In genomic region chr7:72919256-72919775, GRCh38 we compare ENCODE assay signal across 19 cellular contexts. TPM values are rescaled to one million over a fixed set of nuclear protein-coding genes. Genes with fewer than 3 reads are reported as not detected.
"Had no signal": no experiment of that assay in that cellular context is flagged by ENCODE, and none has a peak within 500 bp of the region (broad histone marks: within the 10 kb centered on the region; RNA-seq: fewer than 3 reads in every experiment).

No MANE protein-coding gene starts in this region.

- H3K4me2 ChIP-seq: hepatocyte had no signal

- H3K27ac Mint-ChIP-seq: activated T-helper 17 cell treated with anti-CD3 and anti-CD28 coated beads, Interleukin-2, amount 50 U/mL, for 72 hours; memory B cell had no signal

- H2AFZ ChIP-seq: hepatocyte had no signal

- H3K9me3 Mint-ChIP-seq: activated CD8-positive, alpha-beta T cell treated with anti-CD3 and anti-CD28 coated beads for 36 hours; activated T-helper 17 cell treated with anti-CD3 and anti-CD28 coated beads, Interleukin-2, amount 50 U/mL, for 72 hours; memory B cell; nephron had no signal

- ATAC-seq: activated CD8-positive, alpha-beta T cell treated with anti-CD3 and anti-CD28 coated beads for 36 hours; activated T-helper 17 cell treated with anti-CD3 and anti-CD28 coated beads, Interleukin-2, amount 50 U/mL, for 72 hours; body of pancreas had no signal

- H3K4me3 ChIP-seq: body of pancreas, hepatocyte, left ventricle myocardium inferior, tibial nerve had no signal

- H3K27me3 ChIP-seq: body of pancreas, hepatocyte, tibial nerve had no signal

- DNase-seq: activated CD4-positive, alpha-beta T cell treated with anti-CD3 and anti-CD28 coated beads for 1 hour; activated CD8-positive, alpha-beta memory T cell treated with anti-CD3 and anti-CD28 coated beads, Interleukin-2, amount 50 U/mL, for 4 hours; activated CD8-positive, alpha-beta T cell treated with anti-CD3 and anti-CD28 coated beads for 36 hours; activated naive CD4-positive, alpha-beta T cell treated with anti-CD3 and anti-CD28 coated beads, Interleukin-2, amount 50 U/mL, for 16 hours; amniotic stem cell; body of pancreas; central memory CD4-positive, alpha-beta T cell; effector memory CD4-positive, alpha-beta T cell; kidney; left ventricle myocardium inferior; stimulated activated CD4-positive, alpha-beta T cell treated with anti-CD3 and anti-CD28 coated beads, Interleukin-15, amount 100 ng/mL, for 24 hours; stimulated activated CD4-positive, alpha-beta T cell treated with anti-CD3 and anti-CD28 coated beads, Interleukin-4, amount 100 ng/mL, for 4 hours had no signal

- H3K9me3 ChIP-seq: body of pancreas, left ventricle myocardium inferior, tibial nerve had no signal

- H3K27ac ChIP-seq: hepatocyte, left ventricle myocardium inferior, tibial nerve had no signal

- H3K4me3 Mint-ChIP-seq: activated CD8-positive, alpha-beta T cell treated with anti-CD3 and anti-CD28 coated beads for 36 hours; activated T-helper 17 cell treated with anti-CD3 and anti-CD28 coated beads, Interleukin-2, amount 50 U/mL, for 72 hours; memory B cell; nephron had no signal

- H3K27me3 Mint-ChIP-seq: activated CD8-positive, alpha-beta T cell treated with anti-CD3 and anti-CD28 coated beads for 36 hours; activated T-helper 17 cell treated with anti-CD3 and anti-CD28 coated beads, Interleukin-2, amount 50 U/mL, for 72 hours; memory B cell had no signal

RNA-seq across cellular contexts. Expression of gene TRIM74, which starts 50.0 kb away (rescaled TPM):
- total RNA-seq: activated CD8-positive, alpha-beta T cell treated with anti-CD3 and anti-CD28 coated beads for 36 hours; fibroblast of lung; left ventricle myocardium inferior; skeletal muscle tissue had no signal
- polyA plus RNA-seq: fibroblast of lung had no signal
